1 cellular context compared by ENCODE assay signal in the genomic region with DNA sequence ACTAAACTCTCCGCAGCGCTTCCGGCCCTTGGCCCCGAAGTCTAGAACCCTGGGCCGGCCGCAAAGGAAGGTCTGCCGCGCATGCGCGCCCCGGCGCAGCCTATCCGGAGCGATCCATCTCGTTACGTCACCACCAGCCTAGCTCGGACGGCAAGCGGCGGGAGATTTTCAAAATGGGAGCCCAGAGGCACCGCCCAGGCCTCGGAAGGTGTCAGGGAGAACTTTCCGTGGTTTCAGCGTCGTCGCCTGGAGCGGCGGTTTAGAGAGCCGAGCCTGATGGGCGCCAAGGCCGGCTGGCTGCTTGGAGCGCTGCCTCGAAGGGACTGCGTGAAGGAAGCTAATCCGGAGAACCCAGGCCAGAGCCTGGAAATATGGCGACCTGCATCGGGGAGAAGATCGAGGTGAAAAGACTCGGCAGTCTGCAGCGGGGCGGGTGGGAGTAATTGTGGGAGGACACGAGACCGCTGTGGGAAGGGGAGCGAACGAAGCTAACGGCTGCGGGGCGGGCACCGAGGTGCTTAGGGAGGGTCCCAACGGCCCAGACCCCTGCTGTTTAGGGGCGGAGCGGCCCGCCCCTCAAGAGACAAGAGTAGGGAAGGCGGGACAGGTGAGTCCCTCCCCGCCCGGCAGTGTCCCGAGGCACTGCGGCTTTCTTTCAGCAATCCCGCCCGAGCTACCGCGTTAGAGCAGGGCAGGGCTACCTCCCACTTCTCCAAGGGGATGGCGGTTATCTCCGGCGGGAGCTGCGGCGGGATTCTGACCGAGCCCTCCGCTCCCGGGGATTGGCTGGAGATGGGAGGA.
TF ChIP-seq lines count a peak whose summit lies in the region.

A gene (plus strand): TSS at position 130 of the 801 bp plus-strand sequence. CDS start 242 bp downstream, at position 372.

TF ChIP-seq in HepG2, 621 proteins besides CTCF, POLR2A, EP300 and RAD21 (continues in another document):
- TF ChIP-seq, protein P1, sequence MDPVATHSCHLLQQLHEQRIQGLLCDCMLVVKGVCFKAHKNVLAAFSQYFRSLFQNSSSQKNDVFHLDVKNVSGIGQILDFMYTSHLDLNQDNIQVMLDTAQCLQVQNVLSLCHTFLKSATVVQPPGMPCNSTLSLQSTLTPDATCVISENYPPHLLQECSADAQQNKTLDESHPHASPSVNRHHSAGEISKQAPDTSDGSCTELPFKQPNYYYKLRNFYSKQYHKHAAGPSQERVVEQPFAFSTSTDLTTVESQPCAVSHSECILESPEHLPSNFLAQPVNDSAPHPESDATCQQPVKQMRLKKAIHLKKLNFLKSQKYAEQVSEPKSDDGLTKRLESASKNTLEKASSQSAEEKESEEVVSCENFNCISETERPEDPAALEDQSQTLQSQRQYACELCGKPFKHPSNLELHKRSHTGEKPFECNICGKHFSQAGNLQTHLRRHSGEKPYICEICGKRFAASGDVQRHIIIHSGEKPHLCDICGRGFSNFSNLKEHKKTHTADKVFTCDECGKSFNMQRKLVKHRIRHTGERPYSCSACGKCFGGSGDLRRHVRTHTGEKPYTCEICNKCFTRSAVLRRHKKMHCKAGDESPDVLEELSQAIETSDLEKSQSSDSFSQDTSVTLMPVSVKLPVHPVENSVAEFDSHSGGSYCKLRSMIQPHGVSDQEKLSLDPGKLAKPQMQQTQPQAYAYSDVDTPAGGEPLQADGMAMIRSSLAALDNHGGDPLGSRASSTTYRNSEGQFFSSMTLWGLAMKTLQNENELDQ (CRISPR knock-in tag; IDR thresholded peaks at IDR 0.05; ENCODE audit: borderline replicate concordance) = peak; percentile 64; the same call in 1 of the 2 replicates
- TF ChIP-seq HOXD1 (CRISPR knock-in tag; IDR thresholded peaks at IDR 0.05) (no peak; the same call in 1 of the 2 replicates), SIN3A (IDR thresholded peaks at IDR 0.05; ENCODE audit: borderline replicate concordance, low read depth, low read length) (peak; percentile 99), JUN (CRISPR knock-in tag; IDR thresholded peaks at IDR 0.05) (no peak), ZNF841 (CRISPR knock-in tag; IDR thresholded peaks at IDR 0.05; ENCODE audit: borderline replicate concordance) (no peak), MED13 (CRISPR knock-in tag; IDR thresholded peaks at IDR 0.05) (0 out of 2 replicates have a peak, but pooled peaks have one; percentile 31), PTBP1 (IDR thresholded peaks at IDR 0.05; ENCODE audit: low read depth, low read length, poor library complexity, severe bottlenecking) (peak; percentile 26), SMYD3 (CRISPR knock-in tag; IDR thresholded peaks at IDR 0.05) (peak; percentile 91), MBD4 (IDR thresholded peaks at IDR 0.05; ENCODE audit: borderline replicate concordance, low read length) (no peak), NCOA1 (CRISPR knock-in tag; IDR thresholded peaks at IDR 0.05) (peak; percentile 91; the same call in 1 of the 2 replicates), SALL1 (CRISPR knock-in tag; IDR thresholded peaks at IDR 0.05) (peak; percentile 67), YEATS2 (CRISPR knock-in tag; IDR thresholded peaks at IDR 0.05; ENCODE audit: borderline replicate concordance) (peak; percentile 70), ZNF724P (CRISPR knock-in tag; IDR thresholded peaks at IDR 0.05; ENCODE audit: borderline replicate concordance) (peak; percentile 67; the same call in 1 of the 2 replicates), ZNF235 (CRISPR knock-in tag; IDR thresholded peaks at IDR 0.05; ENCODE audit: borderline replicate concordance) (no peak; the same call in 1 of the 2 replicates), NR2F2 (IDR thresholded peaks at IDR 0.05; ENCODE audit: borderline replicate concordance, low read depth) (no peak), JDP2 (CRISPR knock-in tag; IDR thresholded peaks at IDR 0.05; ENCODE audit: borderline replicate concordance) (no peak), CBX1 (IDR thresholded peaks at IDR 0.05; ENCODE audit: low read depth) (no peak), KLF15 (CRISPR knock-in tag; IDR thresholded peaks at IDR 0.05; ENCODE audit: borderline replicate concordance) (no peak), FOXK2 (IDR thresholded peaks at IDR 0.05) (no peak), ZNF264 (CRISPR knock-in tag; IDR thresholded peaks at IDR 0.05) (peak; percentile 43; the same call in 1 of the 2 replicates), ZNF460 (CRISPR knock-in tag; IDR thresholded peaks at IDR 0.05; ENCODE audit: borderline replicate concordance) (no peak), NFE2 (CRISPR knock-in tag; IDR thresholded peaks at IDR 0.05) (no peak), ZNF431 (CRISPR knock-in tag; IDR thresholded peaks at IDR 0.05; ENCODE audit: borderline replicate concordance, low read depth) (peak; percentile 66; the same call in 1 of the 2 replicates)
- TF ChIP-seq, protein P2, sequence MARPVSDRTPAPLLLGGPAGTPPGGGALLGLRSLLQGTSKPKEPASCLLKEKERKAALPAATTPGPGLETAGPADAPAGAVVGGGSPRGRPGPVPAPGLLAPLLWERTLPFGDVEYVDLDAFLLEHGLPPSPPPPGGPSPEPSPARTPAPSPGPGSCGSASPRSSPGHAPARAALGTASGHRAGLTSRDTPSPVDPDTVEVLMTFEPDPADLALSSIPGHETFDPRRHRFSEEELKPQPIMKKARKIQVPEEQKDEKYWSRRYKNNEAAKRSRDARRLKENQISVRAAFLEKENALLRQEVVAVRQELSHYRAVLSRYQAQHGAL (CRISPR knock-in tag; IDR thresholded peaks at IDR 0.05; ENCODE audit: not compliant biosample characterization) = no peak
- TF ChIP-seq, protein P3, sequence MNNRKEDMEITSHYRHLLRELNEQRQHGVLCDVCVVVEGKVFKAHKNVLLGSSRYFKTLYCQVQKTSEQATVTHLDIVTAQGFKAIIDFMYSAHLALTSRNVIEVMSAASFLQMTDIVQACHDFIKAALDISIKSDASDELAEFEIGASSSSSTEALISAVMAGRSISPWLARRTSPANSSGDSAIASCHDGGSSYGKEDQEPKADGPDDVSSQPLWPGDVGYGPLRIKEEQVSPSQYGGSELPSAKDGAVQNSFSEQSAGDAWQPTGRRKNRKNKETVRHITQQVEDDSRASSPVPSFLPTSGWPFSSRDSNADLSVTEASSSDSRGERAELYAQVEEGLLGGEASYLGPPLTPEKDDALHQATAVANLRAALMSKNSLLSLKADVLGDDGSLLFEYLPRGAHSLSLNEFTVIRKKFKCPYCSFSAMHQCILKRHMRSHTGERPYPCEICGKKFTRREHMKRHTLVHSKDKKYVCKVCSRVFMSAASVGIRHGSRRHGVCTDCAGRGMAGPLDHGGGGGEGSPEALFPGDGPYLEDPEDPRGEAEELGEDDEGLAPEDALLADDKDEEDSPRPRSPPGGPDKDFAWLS (CRISPR knock-in tag; IDR thresholded peaks at IDR 0.05; ENCODE audit: borderline replicate concordance) = no peak
- TF ChIP-seq, protein P4, sequence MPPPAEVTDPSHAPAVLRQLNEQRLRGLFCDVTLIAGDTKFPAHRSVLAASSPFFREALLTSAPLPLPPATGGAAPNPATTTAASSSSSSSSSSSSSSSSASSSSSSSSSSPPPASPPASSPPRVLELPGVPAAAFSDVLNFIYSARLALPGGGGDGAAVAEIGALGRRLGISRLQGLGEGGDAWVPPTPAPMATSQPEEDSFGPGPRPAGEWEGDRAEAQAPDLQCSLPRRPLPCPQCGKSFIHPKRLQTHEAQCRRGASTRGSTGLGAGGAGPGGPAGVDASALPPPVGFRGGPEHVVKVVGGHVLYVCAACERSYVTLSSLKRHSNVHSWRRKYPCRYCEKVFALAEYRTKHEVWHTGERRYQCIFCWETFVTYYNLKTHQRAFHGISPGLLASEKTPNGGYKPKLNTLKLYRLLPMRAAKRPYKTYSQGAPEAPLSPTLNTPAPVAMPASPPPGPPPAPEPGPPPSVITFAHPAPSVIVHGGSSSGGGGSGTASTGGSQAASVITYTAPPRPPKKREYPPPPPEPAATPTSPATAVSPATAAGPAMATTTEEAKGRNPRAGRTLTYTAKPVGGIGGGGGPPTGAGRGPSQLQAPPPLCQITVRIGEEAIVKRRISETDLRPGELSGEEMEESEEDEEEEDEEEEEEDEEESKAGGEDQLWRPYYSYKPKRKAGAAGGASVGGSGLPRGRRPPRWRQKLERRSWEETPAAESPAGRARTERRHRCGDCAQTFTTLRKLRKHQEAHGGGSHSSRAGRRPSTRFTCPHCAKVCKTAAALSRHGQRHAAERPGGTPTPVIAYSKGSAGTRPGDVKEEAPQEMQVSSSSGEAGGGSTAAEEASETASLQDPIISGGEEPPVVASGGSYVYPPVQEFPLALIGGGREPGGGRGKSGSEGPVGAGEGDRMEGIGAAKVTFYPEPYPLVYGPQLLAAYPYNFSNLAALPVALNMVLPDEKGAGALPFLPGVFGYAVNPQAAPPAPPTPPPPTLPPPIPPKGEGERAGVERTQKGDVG (CRISPR knock-in tag; IDR thresholded peaks at IDR 0.05; ENCODE audit: borderline replicate concordance) = no peak; the same call in 1 of the 2 replicates
- TF ChIP-seq, protein P5, sequence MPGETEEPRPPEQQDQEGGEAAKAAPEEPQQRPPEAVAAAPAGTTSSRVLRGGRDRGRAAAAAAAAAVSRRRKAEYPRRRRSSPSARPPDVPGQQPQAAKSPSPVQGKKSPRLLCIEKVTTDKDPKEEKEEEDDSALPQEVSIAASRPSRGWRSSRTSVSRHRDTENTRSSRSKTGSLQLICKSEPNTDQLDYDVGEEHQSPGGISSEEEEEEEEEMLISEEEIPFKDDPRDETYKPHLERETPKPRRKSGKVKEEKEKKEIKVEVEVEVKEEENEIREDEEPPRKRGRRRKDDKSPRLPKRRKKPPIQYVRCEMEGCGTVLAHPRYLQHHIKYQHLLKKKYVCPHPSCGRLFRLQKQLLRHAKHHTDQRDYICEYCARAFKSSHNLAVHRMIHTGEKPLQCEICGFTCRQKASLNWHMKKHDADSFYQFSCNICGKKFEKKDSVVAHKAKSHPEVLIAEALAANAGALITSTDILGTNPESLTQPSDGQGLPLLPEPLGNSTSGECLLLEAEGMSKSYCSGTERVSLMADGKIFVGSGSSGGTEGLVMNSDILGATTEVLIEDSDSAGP (CRISPR knock-in tag; IDR thresholded peaks at IDR 0.05; ENCODE audit: borderline replicate concordance) = peak; percentile 85
- TF ChIP-seq, protein P6, sequence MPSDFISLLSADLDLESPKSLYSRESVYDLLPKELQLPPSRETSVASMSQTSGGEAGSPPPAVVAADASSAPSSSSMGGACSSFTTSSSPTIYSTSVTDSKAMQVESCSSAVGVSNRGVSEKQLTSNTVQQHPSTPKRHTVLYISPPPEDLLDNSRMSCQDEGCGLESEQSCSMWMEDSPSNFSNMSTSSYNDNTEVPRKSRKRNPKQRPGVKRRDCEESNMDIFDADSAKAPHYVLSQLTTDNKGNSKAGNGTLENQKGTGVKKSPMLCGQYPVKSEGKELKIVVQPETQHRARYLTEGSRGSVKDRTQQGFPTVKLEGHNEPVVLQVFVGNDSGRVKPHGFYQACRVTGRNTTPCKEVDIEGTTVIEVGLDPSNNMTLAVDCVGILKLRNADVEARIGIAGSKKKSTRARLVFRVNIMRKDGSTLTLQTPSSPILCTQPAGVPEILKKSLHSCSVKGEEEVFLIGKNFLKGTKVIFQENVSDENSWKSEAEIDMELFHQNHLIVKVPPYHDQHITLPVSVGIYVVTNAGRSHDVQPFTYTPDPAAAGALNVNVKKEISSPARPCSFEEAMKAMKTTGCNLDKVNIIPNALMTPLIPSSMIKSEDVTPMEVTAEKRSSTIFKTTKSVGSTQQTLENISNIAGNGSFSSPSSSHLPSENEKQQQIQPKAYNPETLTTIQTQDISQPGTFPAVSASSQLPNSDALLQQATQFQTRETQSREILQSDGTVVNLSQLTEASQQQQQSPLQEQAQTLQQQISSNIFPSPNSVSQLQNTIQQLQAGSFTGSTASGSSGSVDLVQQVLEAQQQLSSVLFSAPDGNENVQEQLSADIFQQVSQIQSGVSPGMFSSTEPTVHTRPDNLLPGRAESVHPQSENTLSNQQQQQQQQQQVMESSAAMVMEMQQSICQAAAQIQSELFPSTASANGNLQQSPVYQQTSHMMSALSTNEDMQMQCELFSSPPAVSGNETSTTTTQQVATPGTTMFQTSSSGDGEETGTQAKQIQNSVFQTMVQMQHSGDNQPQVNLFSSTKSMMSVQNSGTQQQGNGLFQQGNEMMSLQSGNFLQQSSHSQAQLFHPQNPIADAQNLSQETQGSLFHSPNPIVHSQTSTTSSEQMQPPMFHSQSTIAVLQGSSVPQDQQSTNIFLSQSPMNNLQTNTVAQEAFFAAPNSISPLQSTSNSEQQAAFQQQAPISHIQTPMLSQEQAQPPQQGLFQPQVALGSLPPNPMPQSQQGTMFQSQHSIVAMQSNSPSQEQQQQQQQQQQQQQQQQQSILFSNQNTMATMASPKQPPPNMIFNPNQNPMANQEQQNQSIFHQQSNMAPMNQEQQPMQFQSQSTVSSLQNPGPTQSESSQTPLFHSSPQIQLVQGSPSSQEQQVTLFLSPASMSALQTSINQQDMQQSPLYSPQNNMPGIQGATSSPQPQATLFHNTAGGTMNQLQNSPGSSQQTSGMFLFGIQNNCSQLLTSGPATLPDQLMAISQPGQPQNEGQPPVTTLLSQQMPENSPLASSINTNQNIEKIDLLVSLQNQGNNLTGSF (CRISPR knock-in tag; IDR thresholded peaks at IDR 0.05) = no peak
- TF ChIP-seq, protein P7, sequence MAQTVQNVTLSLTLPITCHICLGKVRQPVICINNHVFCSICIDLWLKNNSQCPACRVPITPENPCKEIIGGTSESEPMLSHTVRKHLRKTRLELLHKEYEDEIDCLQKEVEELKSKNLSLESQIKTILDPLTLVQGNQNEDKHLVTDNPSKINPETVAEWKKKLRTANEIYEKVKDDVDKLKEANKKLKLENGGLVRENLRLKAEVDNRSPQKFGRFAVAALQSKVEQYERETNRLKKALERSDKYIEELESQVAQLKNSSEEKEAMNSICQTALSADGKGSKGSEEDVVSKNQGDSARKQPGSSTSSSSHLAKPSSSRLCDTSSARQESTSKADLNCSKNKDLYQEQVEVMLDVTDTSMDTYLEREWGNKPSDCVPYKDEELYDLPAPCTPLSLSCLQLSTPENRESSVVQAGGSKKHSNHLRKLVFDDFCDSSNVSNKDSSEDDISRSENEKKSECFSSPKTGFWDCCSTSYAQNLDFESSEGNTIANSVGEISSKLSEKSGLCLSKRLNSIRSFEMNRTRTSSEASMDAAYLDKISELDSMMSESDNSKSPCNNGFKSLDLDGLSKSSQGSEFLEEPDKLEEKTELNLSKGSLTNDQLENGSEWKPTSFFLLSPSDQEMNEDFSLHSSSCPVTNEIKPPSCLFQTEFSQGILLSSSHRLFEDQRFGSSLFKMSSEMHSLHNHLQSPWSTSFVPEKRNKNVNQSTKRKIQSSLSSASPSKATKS (CRISPR knock-in tag; IDR thresholded peaks at IDR 0.05) = no peak
- TF ChIP-seq, protein P8, sequence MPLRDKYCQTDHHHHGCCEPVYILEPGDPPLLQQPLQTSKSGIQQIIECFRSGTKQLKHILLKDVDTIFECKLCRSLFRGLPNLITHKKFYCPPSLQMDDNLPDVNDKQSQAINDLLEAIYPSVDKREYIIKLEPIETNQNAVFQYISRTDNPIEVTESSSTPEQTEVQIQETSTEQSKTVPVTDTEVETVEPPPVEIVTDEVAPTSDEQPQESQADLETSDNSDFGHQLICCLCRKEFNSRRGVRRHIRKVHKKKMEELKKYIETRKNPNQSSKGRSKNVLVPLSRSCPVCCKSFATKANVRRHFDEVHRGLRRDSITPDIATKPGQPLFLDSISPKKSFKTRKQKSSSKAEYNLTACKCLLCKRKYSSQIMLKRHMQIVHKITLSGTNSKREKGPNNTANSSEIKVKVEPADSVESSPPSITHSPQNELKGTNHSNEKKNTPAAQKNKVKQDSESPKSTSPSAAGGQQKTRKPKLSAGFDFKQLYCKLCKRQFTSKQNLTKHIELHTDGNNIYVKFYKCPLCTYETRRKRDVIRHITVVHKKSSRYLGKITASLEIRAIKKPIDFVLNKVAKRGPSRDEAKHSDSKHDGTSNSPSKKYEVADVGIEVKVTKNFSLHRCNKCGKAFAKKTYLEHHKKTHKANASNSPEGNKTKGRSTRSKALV (CRISPR knock-in tag; IDR thresholded peaks at IDR 0.05) = no peak; the same call in 1 of the 2 replicates
- TF ChIP-seq, protein P9, sequence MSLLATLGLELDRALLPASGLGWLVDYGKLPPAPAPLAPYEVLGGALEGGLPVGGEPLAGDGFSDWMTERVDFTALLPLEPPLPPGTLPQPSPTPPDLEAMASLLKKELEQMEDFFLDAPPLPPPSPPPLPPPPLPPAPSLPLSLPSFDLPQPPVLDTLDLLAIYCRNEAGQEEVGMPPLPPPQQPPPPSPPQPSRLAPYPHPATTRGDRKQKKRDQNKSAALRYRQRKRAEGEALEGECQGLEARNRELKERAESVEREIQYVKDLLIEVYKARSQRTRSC (CRISPR knock-in tag; IDR thresholded peaks at IDR 0.05; ENCODE audit: low read depth) = 0 out of 2 replicates have a peak, but pooled peaks have one; percentile 32
